16 cellular contexts compared by ENCODE assay signal in the genomic region with DNA sequence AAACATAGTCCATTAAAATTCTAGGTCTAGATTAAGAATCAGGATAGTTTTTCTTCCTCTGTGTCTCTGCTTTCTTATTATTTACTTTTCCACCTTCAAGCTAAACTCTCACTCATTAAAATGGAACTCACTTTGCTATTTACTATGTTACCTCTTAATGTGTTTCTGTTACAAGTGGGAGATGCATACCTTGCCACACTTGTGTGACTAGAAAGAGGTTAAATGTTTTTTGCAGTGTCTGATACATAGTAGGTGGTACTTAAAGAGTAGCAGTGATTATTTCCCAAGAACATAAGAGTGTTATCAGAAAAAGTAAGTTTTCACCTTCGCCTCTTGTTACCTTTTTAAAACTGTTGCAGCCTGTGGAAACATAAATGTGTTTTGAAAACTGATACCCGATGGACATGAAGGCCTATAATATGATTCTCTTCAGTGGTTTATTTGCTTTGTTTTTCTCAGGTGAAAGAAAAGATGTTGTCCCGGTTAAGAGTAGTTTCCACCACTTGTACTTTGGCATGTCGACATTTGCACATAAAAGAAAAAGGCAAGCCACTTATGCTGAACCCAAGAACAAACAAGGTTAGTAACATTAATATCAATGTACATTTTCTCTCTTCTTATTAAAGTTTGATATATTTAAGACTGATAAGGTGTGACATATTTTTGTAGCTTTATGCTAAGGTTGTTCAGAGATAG. TPM values are rescaled to one million over a fixed set of nuclear protein-coding genes. Genes with fewer than 3 reads are reported as not detected.
DNase-seq lines count a peak whose midpoint lies in the region; ATAC-seq and TF ChIP-seq lines count a peak whose summit lies in the region.
"Had no signal": no experiment of that assay in that cellular context is flagged by ENCODE, and none has a peak within 500 bp of the region (broad histone marks: within the 10 kb centered on the region; RNA-seq: fewer than 3 reads in every experiment).

No MANE protein-coding gene starts in this region.

- TF ChIP-seq CTCF in CD8-positive, alpha-beta T cell (IDR thresholded peaks at IDR 0.05) = no peak

- no peak for ATAC-seq in CD8-positive, alpha-beta T cell
- no peak for ATAC-seq in HG03378 (IDR thresholded peaks at IDR 0.05; ENCODE audit: unreplicated experiment)
- ATAC-seq in HG02678 (IDR thresholded peaks at IDR 0.05; ENCODE audit: unreplicated experiment) = no peak
- ATAC-seq: GM23338 had no signal

- H3K4me1 ChIP-seq in CD8-positive, alpha-beta T cell (ENCODE audit: insufficient read depth, low read length) = no peaks in the 10 kb centered on the region
- H3K4me1 ChIP-seq: BE2C had no signal

- no peak overlapping the region for H3K27ac ChIP-seq in CD8-positive, alpha-beta T cell (ENCODE audit: low read depth, low read length)
- H3K27ac ChIP-seq: KMS-11, RWPE1, SJCRH30 had no signal

- H3K9me3 ChIP-seq in CD8-positive, alpha-beta T cell (ENCODE audit: low read length) = no peaks in the 10 kb centered on the region
- H3K9me3 ChIP-seq: BE2C, SJCRH30 had no signal

- no peak overlapping the region for H3K4me3 ChIP-seq in CD8-positive, alpha-beta T cell (ENCODE audit: low read depth, low read length)
- H3K4me3 ChIP-seq: GM23338, SJCRH30 had no signal

- H3K27me3 Mint-ChIP-seq in CD8-positive, alpha-beta T cell (ENCODE audit: low read depth) = no peaks in the 10 kb centered on the region
- H3K27me3 Mint-ChIP-seq in immature natural killer cell (ENCODE audit: low read depth in 3 of 3) = no peaks in the 10 kb centered on the region
- H3K27me3 Mint-ChIP-seq: CD4-positive, alpha-beta memory T cell had no signal

- CTCF ChIA-PET in CD8-positive, alpha-beta T cell (lab: Charles Lee) = no interaction called here

- H3K27me3 ChIP-seq in CD8-positive, alpha-beta T cell (ENCODE audit: insufficient read depth, low read length) = no peaks in the 10 kb centered on the region
- H3K27me3 ChIP-seq: BE2C, SJCRH30 had no signal

- H3K36me3 ChIP-seq in CD8-positive, alpha-beta T cell (ENCODE audit: insufficient read depth, low read length) = peaks cover 10% of the 10 kb centered on the region
- H3K36me3 ChIP-seq: BE2C had no signal

- H3K36me3 Mint-ChIP-seq in CD8-positive, alpha-beta T cell = peaks cover 44% of the 10 kb centered on the region
- H3K36me3 Mint-ChIP-seq in immature natural killer cell = peaks cover 22 to 47% (median 39%) of the 10 kb centered on the region in 3 donors

- H3K27ac Mint-ChIP-seq in CD8-positive, alpha-beta T cell = peak overlapping the region; percentile 79
- H3K27ac Mint-ChIP-seq in immature natural killer cell = peak overlapping the region in 4 of 6 donors; percentile 10 to 68 (median 28)
- H3K27ac Mint-ChIP-seq: GM23338 had no signal

- POLR2A ChIA-PET in CD8-positive, alpha-beta T cell (lab: Charles Lee) = interaction anchor here (1.3 kb wide), 1 partner anchor 11 kb away, joined by 3 read pairs; no protein-coding TSS in a partner anchor

- intact Hi-C loops in CD8-positive, alpha-beta T cell (cut with DNase I, micrococcal nuclease) = no loop called here

- H3K4me3 Mint-ChIP-seq in CD8-positive, alpha-beta T cell = no peak overlapping the region
- H3K4me3 Mint-ChIP-seq in immature natural killer cell = no peak overlapping the region
- H3K4me3 Mint-ChIP-seq: CD4-positive, alpha-beta memory T cell; GM23338 had no signal

- H3K4me1 Mint-ChIP-seq in CD8-positive, alpha-beta T cell (ENCODE audit: low read depth) = peaks cover 24% of the 10 kb centered on the region
- H3K4me1 Mint-ChIP-seq in immature natural killer cell = peaks cover 30 to 49% of the 10 kb centered on the region in 2 donors

- H3K9me3 Mint-ChIP-seq in CD8-positive, alpha-beta T cell = no peaks in the 10 kb centered on the region
- peaks cover under 1 to 6% (median 2%) of the 10 kb centered on the region in 6 donors for H3K9me3 Mint-ChIP-seq in immature natural killer cell

- DNase-seq in CD8-positive, alpha-beta T cell = no peak
- peak; percentile 72 for DNase-seq in DMS53 (lab: John Stamatoyannopoulos, UW)
- DNase-seq in NCI-H2107 treated with DMSO at 0.1 percent for 48 hours (lab: John Stamatoyannopoulos, UW; ENCODE audit: unreplicated experiment) = peak; percentile 92
- no peak for DNase-seq in immature natural killer cell
- no peak for DNase-seq in NCI-H2227 (lab: John Stamatoyannopoulos, UW; ENCODE audit: unreplicated experiment)
- DNase-seq: BE2C; CD4-positive, alpha-beta memory T cell; NCI-H146; NCI-H2171 treated with DMSO at 0.1 percent for 48 hours; NCI-H526; SJCRH30 had no signal

RNA-seq across cellular contexts. Expression of a gene that starts 16.6 kb away (rescaled TPM):
- total RNA-seq in CD8-positive, alpha-beta T cell = 10 to 100 TPM; 14.4 to 17.3 TPM
- 10 to 100 TPM; 57.9 to 96.3 (median 71.5) TPM for polyA plus RNA-seq in immature natural killer cell

Comparison
In these comparisons a context has a peak if more than half of its experiments do, and no peak if none do; other contexts are left out.
1. DNase-seq: peak in DMS53 (single experiment) and NCI-H2107 treated with DMSO at 0.1 percent for 48 hours (single experiment); none in CD8-positive, alpha-beta T cell (0 of 7), immature natural killer cell (0 of 3) and NCI-H2227 (single experiment).